14 cellular contexts compared by ENCODE assay signal in the genomic region with DNA sequence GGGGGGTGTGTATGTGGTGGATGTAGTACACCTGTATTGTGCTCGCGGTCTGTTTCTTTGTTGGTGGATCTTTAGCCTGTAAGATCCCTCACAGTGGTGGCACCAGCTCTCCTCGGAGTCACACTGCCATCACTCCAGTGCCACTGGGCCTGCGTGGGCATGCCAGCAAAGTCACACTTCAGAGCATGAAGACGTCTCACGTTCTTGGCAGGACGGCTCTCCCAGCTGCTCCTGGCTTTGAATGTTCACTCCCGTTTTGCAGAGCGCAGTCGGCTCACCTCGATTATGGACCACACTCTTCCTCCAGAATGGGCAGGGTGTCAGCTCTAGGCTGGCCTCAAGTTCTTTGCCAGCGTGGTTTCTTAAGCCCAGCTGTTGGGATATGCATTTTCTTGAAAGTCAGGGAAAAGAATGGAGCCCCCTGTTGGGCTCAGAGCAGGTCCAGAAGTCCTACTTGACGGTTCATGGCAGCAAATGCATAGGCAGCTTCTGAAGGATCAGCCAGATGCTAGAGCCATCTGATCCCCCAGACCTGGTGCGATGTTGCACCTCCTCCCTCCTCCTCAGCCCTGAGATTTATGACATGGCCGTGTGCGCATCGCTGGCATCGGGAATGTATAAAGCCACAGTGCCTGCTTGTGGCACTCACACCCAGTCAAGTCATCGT. TPM values are rescaled to one million over a fixed set of nuclear protein-coding genes. Genes with fewer than 3 reads are reported as not detected.
DNase-seq lines count a peak whose midpoint lies in the region; ATAC-seq and TF ChIP-seq lines count a peak whose summit lies in the region.
"Had no signal": no experiment of that assay in that cellular context is flagged by ENCODE, and none has a peak within 500 bp of the region (broad histone marks: within the 10 kb centered on the region; RNA-seq: fewer than 3 reads in every experiment).

No MANE protein-coding gene starts in this region.

- peak overlapping the region; percentile 80 to 81 for H3K27ac ChIP-seq in breast epithelium
- peak overlapping the region; percentile 7 to 79 for H3K27ac ChIP-seq in thoracic aorta
- no peak overlapping the region for H3K27ac ChIP-seq in colonic mucosa

- CTCF ChIA-PET in MCF 10A (lab: Yijun Ruan, JAX) = no interaction called here
- CTCF ChIA-PET in activated CD8-positive, alpha-beta T cell treated with anti-CD3 and anti-CD28 coated beads, Interleukin-2, amount 10 ng/mL, durations not matched to agents 7 days and 5 days (lab: Charles Lee) = interaction anchor here (0.9 to 1.3 kb wide), 2 partner anchors 9 to 34 kb away, joined by 3 read pairs; no protein-coding TSS in a partner anchor

- H3K36me3 Mint-ChIP-seq in MCF 10A (ENCODE audit: insufficient read depth, unreplicated experiment) (peaks cover 40% of the 10 kb centered on the region), memory B cell (no peaks in the 10 kb centered on the region)
- peaks cover 4% of the 10 kb centered on the region for H3K36me3 Mint-ChIP-seq in activated CD8-positive, alpha-beta T cell treated with anti-CD3 and anti-CD28 coated beads, Interleukin-2, amount 10 ng/mL, durations not matched to agents 7 days and 5 days (ENCODE audit: low read depth)

- no peak overlapping the region for H3K4me3 ChIP-seq in breast epithelium
- H3K4me3 ChIP-seq in thoracic aorta = no peak overlapping the region
- H3K4me3 ChIP-seq in colonic mucosa = no peak overlapping the region
- H3K4me3 ChIP-seq: gastroesophageal sphincter had no signal

- DNase-seq in breast epithelium (ENCODE audit: low spot score in 2 of 2) = no peak
- no peak for DNase-seq in MCF 10A (ENCODE audit: unreplicated experiment)
- DNase-seq in activated CD8-positive, alpha-beta T cell treated with anti-CD3 and anti-CD28 coated beads, Interleukin-2, amount 10 ng/mL, durations not matched to agents 7 days and 5 days = no peak
- DNase-seq in memory B cell (ENCODE audit: low spot score in 2 of 2) = no peak
- DNase-seq in thoracic aorta (ENCODE audit: low spot score) = no peak
- DNase-seq in NCI-H1436 treated with DMSO at 0.1 percent for 48 hours (lab: John Stamatoyannopoulos, UW) = no peak
- no peak for DNase-seq in activated effector memory CD4-positive, alpha-beta T cell treated with Interleukin-2 at 50 U/mL for 16 hours
- no peak for DNase-seq in colonic mucosa
- DNase-seq: activated CD8-positive, alpha-beta memory T cell treated with anti-CD3 and anti-CD28 coated beads, Interleukin-2, amount 50 U/mL, for 4 hours; effector CD4-positive, alpha-beta T cell; left cardiac atrium; NCI-H1048 had no signal

- no peak for TF ChIP-seq CTCF in breast epithelium (IDR thresholded peaks at IDR 0.05)
- no peak for TF ChIP-seq CTCF in MCF 10A (IDR thresholded peaks at IDR 0.05; ENCODE audit: unreplicated experiment)
- no peak for TF ChIP-seq CTCF in thoracic aorta (IDR thresholded peaks at IDR 0.05)
- TF ChIP-seq CTCF in colonic mucosa (IDR thresholded peaks at IDR 0.05) = no peak

- H3K9me3 Mint-ChIP-seq in MCF 10A (ENCODE audit: unreplicated experiment) = no peaks in the 10 kb centered on the region
- H3K9me3 Mint-ChIP-seq in activated CD8-positive, alpha-beta T cell treated with anti-CD3 and anti-CD28 coated beads, Interleukin-2, amount 10 ng/mL, durations not matched to agents 7 days and 5 days (ENCODE audit: insufficient read depth) = no peaks in the 10 kb centered on the region
- no peaks in the 10 kb centered on the region for H3K9me3 Mint-ChIP-seq in memory B cell

- BruUV-seq in MCF 10A (replicated peaks; lab: Mats Ljungman, UMichigan) = no TSS peak

- H3K4me1 ChIP-seq in breast epithelium (peaks cover 13 to 48% of the 10 kb centered on the region in 2 donors), thoracic aorta (ENCODE audit: control insufficient read depth in 1 of 2, low read depth in 2 of 2) (peaks cover 79 to 98% of the 10 kb centered on the region in 2 donors), colonic mucosa (peaks cover 16% of the 10 kb centered on the region)

- TF ChIP-seq POLR2A in breast epithelium (IDR thresholded peaks at IDR 0.05) = no peak

- no peak overlapping the region for H3K9ac ChIP-seq in colonic mucosa (ENCODE audit: low read depth in 2 of 2, low read length in 2 of 2)

- POLR2A ChIA-PET in MCF 10A (lab: Yijun Ruan, JAX) = no interaction called here
- POLR2A ChIA-PET in activated CD8-positive, alpha-beta T cell treated with anti-CD3 and anti-CD28 coated beads, Interleukin-2, amount 10 ng/mL, durations not matched to agents 7 days and 5 days (lab: Charles Lee) = no interaction called here

- H3K4me3 Mint-ChIP-seq in MCF 10A (ENCODE audit: unreplicated experiment) (no peak overlapping the region), memory B cell (no peak overlapping the region)
- H3K4me3 Mint-ChIP-seq in activated CD8-positive, alpha-beta T cell treated with anti-CD3 and anti-CD28 coated beads, Interleukin-2, amount 10 ng/mL, durations not matched to agents 7 days and 5 days = no peak overlapping the region

- no peak overlapping the region for H3K27ac Mint-ChIP-seq in MCF 10A (ENCODE audit: low read depth, unreplicated experiment)
- H3K27ac Mint-ChIP-seq in activated CD8-positive, alpha-beta T cell treated with anti-CD3 and anti-CD28 coated beads, Interleukin-2, amount 10 ng/mL, durations not matched to agents 7 days and 5 days = peak overlapping the region; percentile 19
- H3K27ac Mint-ChIP-seq in memory B cell = peak overlapping the region; percentile 49

- H3K27me3 ChIP-seq in breast epithelium (no peaks in the 10 kb centered on the region), thoracic aorta (replicated peaks; ENCODE audit: insufficient read depth) (no peaks in the 10 kb centered on the region), colonic mucosa (no peaks in the 10 kb centered on the region)
- H3K27me3 ChIP-seq: gastroesophageal sphincter had no signal

- H3K4me1 Mint-ChIP-seq in MCF 10A (ENCODE audit: insufficient read depth, unreplicated experiment) (peaks cover 32% of the 10 kb centered on the region), memory B cell (peaks cover 23% of the 10 kb centered on the region)
- H3K4me1 Mint-ChIP-seq in activated CD8-positive, alpha-beta T cell treated with anti-CD3 and anti-CD28 coated beads, Interleukin-2, amount 10 ng/mL, durations not matched to agents 7 days and 5 days (ENCODE audit: low read depth) = peaks cover 36% of the 10 kb centered on the region

- no peak for ATAC-seq in activated CD8-positive, alpha-beta T cell treated with anti-CD3 and anti-CD28 coated beads, Interleukin-2, amount 10 ng/mL, durations not matched to agents 7 days and 5 days
- ATAC-seq in memory B cell (ENCODE audit: low read depth) (no peak), thoracic aorta (ENCODE audit: insufficient number of reproducible peaks, low FRiP score, low read depth) (no peak)
- ATAC-seq: gastroesophageal sphincter, left cardiac atrium had no signal

- H3K36me3 ChIP-seq in breast epithelium = no peaks in the 10 kb centered on the region
- H3K36me3 ChIP-seq in thoracic aorta = no peaks in the 10 kb centered on the region
- no peaks in the 10 kb centered on the region for H3K36me3 ChIP-seq in colonic mucosa
- H3K36me3 ChIP-seq: gastroesophageal sphincter had no signal

- H3K27me3 Mint-ChIP-seq in MCF 10A (ENCODE audit: insufficient read depth, unreplicated experiment) (no peaks in the 10 kb centered on the region), memory B cell (no peaks in the 10 kb centered on the region)
- H3K27me3 Mint-ChIP-seq in activated CD8-positive, alpha-beta T cell treated with anti-CD3 and anti-CD28 coated beads, Interleukin-2, amount 10 ng/mL, durations not matched to agents 7 days and 5 days (ENCODE audit: low read depth) = no peaks in the 10 kb centered on the region

- H3K9me3 ChIP-seq in breast epithelium (no peaks in the 10 kb centered on the region), thoracic aorta (no peaks in the 10 kb centered on the region), colonic mucosa (no peaks in the 10 kb centered on the region)
- H3K9me3 ChIP-seq: gastroesophageal sphincter had no signal

- intact Hi-C loops in breast epithelium (cut with DNase I; ENCODE audit: low total_unique reads) (no loop called here), MCF 10A (cut with micrococcal nuclease) (no loop called here), colonic mucosa (cut with DNase I) (no loop called here)

RNA-seq across cellular contexts. Expression of gene NPAS1, which starts 40.4 kb away (rescaled TPM):
- 1 to 10 TPM in 1 of 3 donors, not detected in 2; 2.5 TPM for total RNA-seq in breast epithelium
- total RNA-seq in MCF 10A (2022) = 0.44 and 0.68 TPM in 2 replicates
- not detected for total RNA-seq in activated CD8-positive, alpha-beta T cell treated with anti-CD3 and anti-CD28 coated beads, Interleukin-2, amount 10 ng/mL, durations not matched to agents 7 days and 5 days
- 1 to 10 TPM in 1 of 2 donors, under 1 TPM in 1; 0.68 to 1.3 TPM for total RNA-seq in thoracic aorta
- total RNA-seq in colonic mucosa = under 1 TPM; 0.35 to 0.64 TPM
- total RNA-seq: Daoy had no signal
